In the genomic region with DNA sequence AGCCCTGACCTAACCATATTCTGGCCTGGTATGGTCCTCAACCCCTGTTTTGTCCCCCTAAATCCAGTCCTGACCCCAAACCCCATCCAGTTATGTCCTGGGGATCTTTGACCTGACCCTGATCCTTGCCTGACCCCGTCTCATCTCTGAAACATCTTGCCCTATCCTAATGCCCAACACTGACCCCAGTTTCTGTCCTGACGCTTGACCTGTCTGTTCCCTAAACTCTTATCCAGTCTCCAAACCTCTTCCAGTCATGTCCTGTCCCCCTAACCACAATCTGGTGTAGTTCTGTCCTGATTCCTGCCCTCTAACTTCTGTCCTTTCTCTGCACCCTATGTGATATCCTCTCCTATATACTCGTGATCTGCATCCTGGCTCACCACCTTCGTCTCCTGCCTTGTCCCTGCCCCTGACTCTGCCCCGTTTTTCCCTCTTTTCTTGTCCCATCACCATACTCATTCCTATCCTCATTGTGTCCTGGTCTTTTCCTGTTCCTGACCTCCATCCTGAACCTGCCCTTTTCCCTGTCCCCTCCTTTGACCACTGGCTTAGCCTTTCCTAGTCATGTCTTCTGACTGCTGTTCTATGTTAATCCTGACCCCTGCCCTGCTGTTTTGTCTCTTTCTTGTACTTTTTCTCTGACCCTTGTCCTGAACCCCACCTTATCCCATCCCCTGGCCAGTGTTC, we compare ENCODE assay signal across 1 cellular context.
A peak's percentile ranks its signal among the peaks of the same experiment; 100 is the strongest.
TF ChIP-seq lines count a peak whose summit lies in the region.

No MANE protein-coding gene starts in this region.

TF ChIP-seq in HepG2, 621 proteins besides CTCF, POLR2A, EP300 and RAD21:
- TF ChIP-seq TARDBP (CRISPR knock-in tag; IDR thresholded peaks at IDR 0.05) (0 out of 2 replicates have a peak, but pooled peaks have one; percentile 28), NR2C2 (CRISPR knock-in tag; IDR thresholded peaks at IDR 0.05; ENCODE audit: borderline replicate concordance) (peak; percentile 35; the same call in 1 of the 2 replicates), ZNF354B (CRISPR knock-in tag; IDR thresholded peaks at IDR 0.05) (no peak), PHB2 (IDR thresholded peaks at IDR 0.05; ENCODE audit: partially characterized antibody) (no peak)
- TF ChIP-seq, protein P1, sequence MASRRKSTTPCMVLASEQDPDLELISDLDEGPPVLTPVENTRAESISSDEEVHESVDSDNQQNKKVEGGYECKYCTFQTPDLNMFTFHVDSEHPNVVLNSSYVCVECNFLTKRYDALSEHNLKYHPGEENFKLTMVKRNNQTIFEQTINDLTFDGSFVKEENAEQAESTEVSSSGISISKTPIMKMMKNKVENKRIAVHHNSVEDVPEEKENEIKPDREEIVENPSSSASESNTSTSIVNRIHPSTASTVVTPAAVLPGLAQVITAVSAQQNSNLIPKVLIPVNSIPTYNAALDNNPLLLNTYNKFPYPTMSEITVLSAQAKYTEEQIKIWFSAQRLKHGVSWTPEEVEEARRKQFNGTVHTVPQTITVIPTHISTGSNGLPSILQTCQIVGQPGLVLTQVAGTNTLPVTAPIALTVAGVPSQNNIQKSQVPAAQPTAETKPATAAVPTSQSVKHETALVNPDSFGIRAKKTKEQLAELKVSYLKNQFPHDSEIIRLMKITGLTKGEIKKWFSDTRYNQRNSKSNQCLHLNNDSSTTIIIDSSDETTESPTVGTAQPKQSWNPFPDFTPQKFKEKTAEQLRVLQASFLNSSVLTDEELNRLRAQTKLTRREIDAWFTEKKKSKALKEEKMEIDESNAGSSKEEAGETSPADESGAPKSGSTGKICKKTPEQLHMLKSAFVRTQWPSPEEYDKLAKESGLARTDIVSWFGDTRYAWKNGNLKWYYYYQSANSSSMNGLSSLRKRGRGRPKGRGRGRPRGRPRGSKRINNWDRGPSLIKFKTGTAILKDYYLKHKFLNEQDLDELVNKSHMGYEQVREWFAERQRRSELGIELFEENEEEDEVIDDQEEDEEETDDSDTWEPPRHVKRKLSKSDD (CRISPR knock-in tag; IDR thresholded peaks at IDR 0.05; ENCODE audit: low read depth) = no peak
- TF ChIP-seq, protein P2, sequence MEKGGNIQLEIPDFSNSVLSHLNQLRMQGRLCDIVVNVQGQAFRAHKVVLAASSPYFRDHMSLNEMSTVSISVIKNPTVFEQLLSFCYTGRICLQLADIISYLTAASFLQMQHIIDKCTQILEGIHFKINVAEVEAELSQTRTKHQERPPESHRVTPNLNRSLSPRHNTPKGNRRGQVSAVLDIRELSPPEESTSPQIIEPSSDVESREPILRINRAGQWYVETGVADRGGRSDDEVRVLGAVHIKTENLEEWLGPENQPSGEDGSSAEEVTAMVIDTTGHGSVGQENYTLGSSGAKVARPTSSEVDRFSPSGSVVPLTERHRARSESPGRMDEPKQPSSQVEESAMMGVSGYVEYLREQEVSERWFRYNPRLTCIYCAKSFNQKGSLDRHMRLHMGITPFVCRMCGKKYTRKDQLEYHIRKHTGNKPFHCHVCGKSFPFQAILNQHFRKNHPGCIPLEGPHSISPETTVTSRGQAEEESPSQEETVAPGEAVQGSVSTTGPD (CRISPR knock-in tag; IDR thresholded peaks at IDR 0.05) = no peak
